Comparison of ENCODE assay signal across 1 cellular context in the genomic region with DNA sequence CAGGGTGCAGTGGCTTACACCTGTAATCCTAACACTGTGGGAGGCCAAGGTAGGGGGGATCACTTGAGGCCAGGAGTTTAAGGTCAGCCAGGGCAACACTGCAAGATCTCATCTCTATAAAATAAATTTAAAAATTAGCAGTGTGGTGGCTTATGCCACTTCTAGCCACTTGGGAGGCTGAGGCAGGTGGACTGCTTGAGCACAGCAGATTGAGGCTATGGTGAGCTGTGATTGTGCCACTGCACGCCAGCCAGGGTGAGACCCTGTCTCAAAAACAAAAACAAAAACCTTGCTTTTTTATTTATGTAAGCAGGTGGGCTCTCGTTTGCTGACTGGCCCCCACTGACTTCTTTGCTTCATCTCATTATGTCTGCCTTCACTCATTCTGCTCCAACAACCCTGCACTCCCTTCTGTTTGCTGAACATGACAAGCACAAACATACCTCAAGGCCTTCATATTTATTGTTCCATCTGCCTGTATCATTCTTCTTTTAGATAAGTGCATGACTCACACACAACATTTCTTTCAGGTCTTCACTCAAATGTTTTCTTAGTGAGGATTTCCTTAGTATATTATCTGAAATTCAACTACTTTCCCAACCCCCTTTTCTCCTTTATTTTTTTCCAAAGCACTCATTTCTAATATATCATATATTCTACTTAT.
TF ChIP-seq lines count a peak whose summit lies in the region.

No MANE protein-coding gene starts in this region.

TF ChIP-seq in HepG2, 621 proteins besides CTCF, POLR2A, EP300 and RAD21 (continued from another document):
- TF ChIP-seq, protein P1, sequence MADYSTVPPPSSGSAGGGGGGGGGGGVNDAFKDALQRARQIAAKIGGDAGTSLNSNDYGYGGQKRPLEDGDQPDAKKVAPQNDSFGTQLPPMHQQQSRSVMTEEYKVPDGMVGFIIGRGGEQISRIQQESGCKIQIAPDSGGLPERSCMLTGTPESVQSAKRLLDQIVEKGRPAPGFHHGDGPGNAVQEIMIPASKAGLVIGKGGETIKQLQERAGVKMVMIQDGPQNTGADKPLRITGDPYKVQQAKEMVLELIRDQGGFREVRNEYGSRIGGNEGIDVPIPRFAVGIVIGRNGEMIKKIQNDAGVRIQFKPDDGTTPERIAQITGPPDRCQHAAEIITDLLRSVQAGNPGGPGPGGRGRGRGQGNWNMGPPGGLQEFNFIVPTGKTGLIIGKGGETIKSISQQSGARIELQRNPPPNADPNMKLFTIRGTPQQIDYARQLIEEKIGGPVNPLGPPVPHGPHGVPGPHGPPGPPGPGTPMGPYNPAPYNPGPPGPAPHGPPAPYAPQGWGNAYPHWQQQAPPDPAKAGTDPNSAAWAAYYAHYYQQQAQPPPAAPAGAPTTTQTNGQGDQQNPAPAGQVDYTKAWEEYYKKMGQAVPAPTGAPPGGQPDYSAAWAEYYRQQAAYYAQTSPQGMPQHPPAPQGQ (CRISPR knock-in tag; IDR thresholded peaks at IDR 0.05; ENCODE audit: borderline replicate concordance) = no peak
- TF ChIP-seq NR2F1 (CRISPR knock-in tag; IDR thresholded peaks at IDR 0.05) (no peak), ZNF138 (CRISPR knock-in tag; IDR thresholded peaks at IDR 0.05; ENCODE audit: low read depth) (no peak), ZSCAN21 (CRISPR knock-in tag; IDR thresholded peaks at IDR 0.05; ENCODE audit: borderline replicate concordance) (no peak)
- TF ChIP-seq, protein P2, sequence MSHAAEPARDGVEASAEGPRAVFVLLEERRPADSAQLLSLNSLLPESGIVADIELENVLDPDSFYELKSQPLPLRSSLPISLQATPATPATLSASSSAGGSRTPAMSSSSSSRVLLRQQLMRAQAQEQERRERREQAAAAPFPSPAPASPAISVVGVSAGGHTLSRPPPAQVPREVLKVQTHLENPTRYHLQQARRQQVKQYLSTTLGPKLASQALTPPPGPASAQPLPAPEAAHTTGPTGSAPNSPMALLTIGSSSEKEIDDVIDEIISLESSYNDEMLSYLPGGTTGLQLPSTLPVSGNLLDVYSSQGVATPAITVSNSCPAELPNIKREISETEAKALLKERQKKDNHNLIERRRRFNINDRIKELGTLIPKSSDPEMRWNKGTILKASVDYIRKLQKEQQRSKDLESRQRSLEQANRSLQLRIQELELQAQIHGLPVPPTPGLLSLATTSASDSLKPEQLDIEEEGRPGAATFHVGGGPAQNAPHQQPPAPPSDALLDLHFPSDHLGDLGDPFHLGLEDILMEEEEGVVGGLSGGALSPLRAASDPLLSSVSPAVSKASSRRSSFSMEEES (CRISPR knock-in tag; IDR thresholded peaks at IDR 0.05) = no peak
- TF ChIP-seq, protein P3, sequence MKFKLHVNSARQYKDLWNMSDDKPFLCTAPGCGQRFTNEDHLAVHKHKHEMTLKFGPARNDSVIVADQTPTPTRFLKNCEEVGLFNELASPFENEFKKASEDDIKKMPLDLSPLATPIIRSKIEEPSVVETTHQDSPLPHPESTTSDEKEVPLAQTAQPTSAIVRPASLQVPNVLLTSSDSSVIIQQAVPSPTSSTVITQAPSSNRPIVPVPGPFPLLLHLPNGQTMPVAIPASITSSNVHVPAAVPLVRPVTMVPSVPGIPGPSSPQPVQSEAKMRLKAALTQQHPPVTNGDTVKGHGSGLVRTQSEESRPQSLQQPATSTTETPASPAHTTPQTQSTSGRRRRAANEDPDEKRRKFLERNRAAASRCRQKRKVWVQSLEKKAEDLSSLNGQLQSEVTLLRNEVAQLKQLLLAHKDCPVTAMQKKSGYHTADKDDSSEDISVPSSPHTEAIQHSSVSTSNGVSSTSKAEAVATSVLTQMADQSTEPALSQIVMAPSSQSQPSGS (CRISPR knock-in tag; IDR thresholded peaks at IDR 0.05) = no peak
